9 cellular contexts compared by ENCODE assay signal in genomic region chr13:64928704-64929499, GRCh38.
A peak's percentile ranks its signal among the peaks of the same experiment; 100 is the strongest.
DNase-seq lines count a peak whose midpoint lies in the region; ATAC-seq and TF ChIP-seq lines count a peak whose summit lies in the region.
"Had no signal": no experiment of that assay in that cellular context is flagged by ENCODE, and none has a peak within 500 bp of the region (broad histone marks: within the 10 kb centered on the region; RNA-seq: fewer than 3 reads in every experiment).

No MANE protein-coding gene starts in this region.

- peak overlapping the region; percentile 83 for H3K27ac Mint-ChIP-seq in HFFc6

- H3K9me3 Mint-ChIP-seq in HFFc6, result no peaks in the 10 kb centered on the region

- in situ Hi-C loops in KBM-7 (cut with MboI; ENCODE audit: low pct_unique_long_range_greater_than_20kb, low sequenced_read_pairs), result no loop called here

- H3K4me3 Mint-ChIP-seq in HFFc6, result peak overlapping the region; percentile 39

- H3K4me3 ChIP-seq in GM12865 (ENCODE audit: low read depth, low read length), result peak overlapping the region; percentile 18; the same call in 1 of the 2 replicates

- no peaks in the 10 kb centered on the region; the same call in 1 of the 2 replicates for H3K27me3 Mint-ChIP-seq in HFFc6 (ENCODE audit: insufficient read depth)

- no peaks in the 10 kb centered on the region for H3K36me3 Mint-ChIP-seq in HFFc6 (ENCODE audit: low read depth)

- peak; percentile 68 for DNase-seq in GM12865 (ENCODE audit: low read depth)
- DNase-seq in HFFc6, result peak; percentile 88
- DNase-seq in NAMALWA (ENCODE audit: low spot score), result peak; percentile 11
- DNase-seq in hepatic stellate cell (ENCODE audit: low spot score), result peak; percentile 12
- DNase-seq in KBM-7, result no peak
- no peak for DNase-seq in NCI-H345 (lab: John Stamatoyannopoulos, UW)
- no peak for DNase-seq in DMS114 treated with DMSO at 0.1 percent for 48 hours (lab: John Stamatoyannopoulos, UW; ENCODE audit: unreplicated experiment)
- DNase-seq: activated CD8-positive, alpha-beta memory T cell treated with anti-CD3 and anti-CD28 coated beads, Interleukin-2, amount 50 U/mL, for 4 hours had no signal

- ATAC-seq in HG02973 (IDR thresholded peaks at IDR 0.05; ENCODE audit: unreplicated experiment), result no peak

- peaks cover 23% of the 10 kb centered on the region for H3K4me1 Mint-ChIP-seq in HFFc6 (ENCODE audit: low read depth)

- TF ChIP-seq CTCF in GM12865 (IDR thresholded peaks at IDR 0.05; ENCODE audit: insufficient read depth, low read depth, low read length, missing control alignments), result no peak
- no peak for TF ChIP-seq CTCF in HFFc6 (IDR thresholded peaks at IDR 0.05)

Comparison
In these comparisons a context has a peak if more than half of its experiments do, and no peak if none do; other contexts are left out.
1. DNase-seq: peak in GM12865 (single experiment), HFFc6 (single experiment), NAMALWA (single experiment) and hepatic stellate cell (single experiment); none in KBM-7 (single experiment), NCI-H345 (single experiment) and DMS114 treated with DMSO at 0.1 percent for 48 hours (single experiment).